In genomic region chr16:66270333-66270927, GRCh38 we compare ENCODE assay signal across 8 cellular contexts.
DNase-seq lines count a peak whose midpoint lies in the region; ATAC-seq and TF ChIP-seq lines count a peak whose summit lies in the region.

No MANE protein-coding gene starts in this region.

- 6 to 7% (median 6%) methylated on average over 44 to 48 of the region's 48 CpGs for WGBS in ovary, 3 donors

- H3K27ac ChIP-seq in RWPE2 (ENCODE audit: poor library complexity, severe bottlenecking) = no peak overlapping the region
- peak overlapping the region; percentile 75 to 92 for H3K27ac ChIP-seq in ovary

- intact Hi-C loops in ovary (cut with DNase I) = no loop called here

- no peak overlapping the region for H3K4me3 ChIP-seq in RWPE2 (ENCODE audit: severe bottlenecking)
- H3K4me3 ChIP-seq in ovary = peak overlapping the region; percentile 25

- no peak for TF ChIP-seq POLR2A in ovary (IDR thresholded peaks at IDR 0.05)

- no peaks in the 10 kb centered on the region for H3K36me3 ChIP-seq in RWPE2 (ENCODE audit: low read depth)
- no peaks in the 10 kb centered on the region for H3K36me3 ChIP-seq in ovary

- TF ChIP-seq EP300 in ovary (IDR thresholded peaks at IDR 0.05) = no peak

- ATAC-seq in GM18909 (IDR thresholded peaks at IDR 0.05; ENCODE audit: poor library complexity, unreplicated experiment) (peak; percentile 69), RWPE2 (ENCODE audit: low read depth) (peak; percentile 67)

- peaks cover 18% of the 10 kb centered on the region for H3K4me1 ChIP-seq in RWPE2 (ENCODE audit: insufficient read depth, poor library complexity, severe bottlenecking)
- H3K4me1 ChIP-seq in ovary (ENCODE audit: insufficient read depth) = peaks cover 14% of the 10 kb centered on the region

- H3K9me3 ChIP-seq in RWPE2 (ENCODE audit: severe bottlenecking) = no peaks in the 10 kb centered on the region
- H3K9me3 ChIP-seq in ovary = no peaks in the 10 kb centered on the region

- TF ChIP-seq CTCF in RWPE2 (IDR thresholded peaks at IDR 0.05; ENCODE audit: poor library complexity, severe bottlenecking) (peak; percentile 97), ovary (IDR thresholded peaks at IDR 0.05) (peak; percentile 86 to 98 (median 96))

- DNase-seq in AG08396 (ENCODE audit: low spot score) = peak; percentile 89
- peak in 50 of 76 experiments; percentile 6 to 76 (median 34) for DNase-seq in HUDEP-2 (lab: John Stamatoyannopoulos, UW; ENCODE audit: unreplicated experiment in 76 of 76)
- peak; percentile 66 for DNase-seq in RWPE2 (ENCODE audit: low spot score)
- peak; percentile 23 for DNase-seq in activated gamma-delta T cell treated with anti-CD3 and anti-CD28 coated beads, Interleukin-2, amount 50 U/mL, for 16 hours (ENCODE audit: low read depth)
- peak; percentile 61 for DNase-seq in glomerular visceral epithelial cell (ENCODE audit: extremely low spot score)
- peak; percentile 79 to 92 (median 87) for DNase-seq in ovary
- peak; percentile 71 for DNase-seq in ureter (ENCODE audit: low spot score)

- no peaks in the 10 kb centered on the region for H3K27me3 ChIP-seq in RWPE2 (ENCODE audit: insufficient read depth, poor library complexity, severe bottlenecking)
- no peaks in the 10 kb centered on the region for H3K27me3 ChIP-seq in ovary

Comparison
In these comparisons a context has a peak if more than half of its experiments do, and no peak if none do; other contexts are left out.
1. DNase-seq: peak in every context shown above with its lines; median percentile 89 in AG08396; 87 in ovary; 71 in ureter; 66 in RWPE2; 61 in glomerular visceral epithelial cell; 34 in HUDEP-2; 23 in activated gamma-delta T cell treated with anti-CD3 and anti-CD28 coated beads, Interleukin-2, amount 50 U/mL, for 16 hours.